30 cellular contexts compared by ENCODE assay signal in genomic region chr2:160283675-160284074, GRCh38.
"Had no signal": no experiment of that assay in that cellular context is flagged by ENCODE, and none has a peak within 500 bp of the region (broad histone marks: within the 10 kb centered on the region; RNA-seq: fewer than 3 reads in every experiment).

No MANE protein-coding gene starts in this region.

- H3K9me3 ChIP-seq: Peyer's patch had no signal

- H3K4me3 Mint-ChIP-seq: activated CD4-positive, alpha-beta T cell treated with anti-CD3 and anti-CD28 coated beads, Interleukin-2, amount 10 ng/mL, durations not matched to agents 24 days and 14 days; activated CD8-positive, alpha-beta T cell treated with anti-CD3 and anti-CD28 coated beads, Interleukin-2, amount 10 ng/mL, durations not matched to agents 7 days and 5 days; activated naive CD4-positive, alpha-beta T cell treated with anti-CD3 and anti-CD28 coated beads, Interleukin-2, amount 10 ng/mL, durations not matched to agents 7 days and 5 days; activated naive CD8-positive, alpha-beta T cell; activated naive CD8-positive, alpha-beta T cell treated with anti-CD3 and anti-CD28 coated beads, Interleukin-2, amount 50 U/mL, for 24 hours; activated T-cell treated with anti-CD3 and anti-CD28 coated beads, Interleukin-2, amount 50 U/mL, for 24 hours; brain had no signal

- FAIRE-seq: bronchial epithelial cell, TTC549 had no signal

- H3K9me3 Mint-ChIP-seq: activated CD4-positive, alpha-beta T cell treated with anti-CD3 and anti-CD28 coated beads, Interleukin-2, amount 10 ng/mL, durations not matched to agents 24 days and 14 days; activated naive CD4-positive, alpha-beta T cell treated with anti-CD3 and anti-CD28 coated beads, Interleukin-2, amount 10 ng/mL, durations not matched to agents 7 days and 5 days; activated naive CD8-positive, alpha-beta T cell treated with anti-CD3 and anti-CD28 coated beads, Interleukin-2, amount 50 U/mL, for 24 hours; activated T-cell treated with anti-CD3 and anti-CD28 coated beads, Interleukin-2, amount 50 U/mL, for 24 hours had no signal

- H3K27ac Mint-ChIP-seq: activated CD4-positive, alpha-beta T cell treated with anti-CD3 and anti-CD28 coated beads, Interleukin-2, amount 10 ng/mL, durations not matched to agents 24 days and 14 days; activated CD8-positive, alpha-beta T cell treated with anti-CD3 and anti-CD28 coated beads, Interleukin-2, amount 10 ng/mL, durations not matched to agents 7 days and 5 days; activated naive CD4-positive, alpha-beta T cell treated with anti-CD3 and anti-CD28 coated beads, Interleukin-2, amount 10 ng/mL, durations not matched to agents 7 days and 5 days; activated naive CD8-positive, alpha-beta T cell treated with anti-CD3 and anti-CD28 coated beads, Interleukin-2, amount 50 U/mL, for 24 hours; activated T-cell treated with anti-CD3 and anti-CD28 coated beads, Interleukin-2, amount 50 U/mL, for 24 hours; brain had no signal

- H3K27me3 ChIP-seq: Peyer's patch had no signal

- H3K4me3 ChIP-seq: Peyer's patch had no signal

- H3K27me3 Mint-ChIP-seq: activated CD4-positive, alpha-beta T cell treated with anti-CD3 and anti-CD28 coated beads, Interleukin-2, amount 10 ng/mL, durations not matched to agents 24 days and 14 days; activated naive CD4-positive, alpha-beta T cell treated with anti-CD3 and anti-CD28 coated beads, Interleukin-2, amount 10 ng/mL, durations not matched to agents 7 days and 5 days; activated naive CD8-positive, alpha-beta T cell; activated naive CD8-positive, alpha-beta T cell treated with anti-CD3 and anti-CD28 coated beads, Interleukin-2, amount 50 U/mL, for 24 hours; activated T-cell treated with anti-CD3 and anti-CD28 coated beads, Interleukin-2, amount 50 U/mL, for 24 hours had no signal

- ATAC-seq: activated CD8-positive, alpha-beta T cell treated with anti-CD3 and anti-CD28 coated beads, Interleukin-2, amount 10 ng/mL, durations not matched to agents 7 days and 5 days; activated naive CD8-positive, alpha-beta T cell treated with anti-CD3 and anti-CD28 coated beads, Interleukin-2, amount 50 U/mL, for 24 hours; PC-3; Right ventricle myocardium inferior had no signal

- H3K4me2 ChIP-seq: KMS-11 had no signal

- H3K9ac ChIP-seq: KMS-11 had no signal

- H3K4me1 ChIP-seq: Peyer's patch had no signal

- H3K27ac ChIP-seq: KMS-11, Peyer's patch had no signal

- DNase-seq: activated CD4-positive, alpha-beta T cell treated with anti-CD3 and anti-CD28 coated beads, Interleukin-2, amount 10 ng/mL, durations not matched to agents 24 days and 14 days; activated CD4-positive, alpha-beta T cell treated with anti-CD3 and anti-CD28 coated beads, Interleukin-2, amount 50 U/mL, for 4 hours; activated CD8-positive, alpha-beta T cell treated with anti-CD3 and anti-CD28 coated beads, Interleukin-2, amount 10 ng/mL, durations not matched to agents 7 days and 5 days; activated naive CD4-positive, alpha-beta T cell treated with anti-CD3 and anti-CD28 coated beads, Interleukin-2, amount 10 ng/mL, durations not matched to agents 7 days and 5 days; activated naive CD8-positive, alpha-beta T cell treated with anti-CD3 and anti-CD28 coated beads, Interleukin-2, amount 50 U/mL, for 24 hours; activated T-cell treated with anti-CD3 and anti-CD28 coated beads, Interleukin-2, amount 50 U/mL, for 24 hours; anterior cingulate cortex; caudate nucleus; MM.1S; MV-4-11; NCI-H1092; NCI-H1436 treated with DMSO at 0.1 percent for 48 hours; NCI-H1694 treated with DMSO at 0.1 percent for 48 hours; NCI-H2029; NCI-H345; NCI-H524 treated with DMSO at 0.1 percent for 48 hours; NK-92 treated with Interleukin-12 subunit alpha and Interleukin-12 subunit beta, amount 100 ng/mL, for 24 hours; PC-3; Peyer's patch; RPMI8226; SIG-M5; SW 1271; T-helper 1 cell; T1000 had no signal
